Comparison of ENCODE assay signal across 1 cellular context in genomic region chr6:110814488-110815259, GRCh38.
TF ChIP-seq lines count a peak whose summit lies in the region.

No MANE protein-coding gene starts in this region.

TF ChIP-seq in K562, 482 proteins besides CTCF, POLR2A, EP300 and RAD21 (continued from another document and continues in another):
- TF ChIP-seq MAFF (IDR thresholded peaks at IDR 0.05; ENCODE audit: low read length) (no peak), FOXP1 (CRISPR knock-in tag; IDR thresholded peaks at IDR 0.05) (no peak), ZFPM2 (CRISPR knock-in tag; IDR thresholded peaks at IDR 0.05) (no peak), EGR1 (conservative IDR thresholded peaks at IDR 0.05) (peak; percentile 84), L3MBTL2 (IDR thresholded peaks at IDR 0.05) (no peak), ZBTB43 (CRISPR knock-in tag; IDR thresholded peaks at IDR 0.05) (no peak), VEZF1 (CRISPR knock-in tag; IDR thresholded peaks at IDR 0.05) (peak; percentile 98), GTF2E2 (tag; IDR thresholded peaks at IDR 0.05) (peak; percentile 95), XRCC3 (IDR thresholded peaks at IDR 0.05) (no peak), ZBED1 (IDR thresholded peaks at IDR 0.05) (0 out of 2 replicates have a peak, but pooled peaks have one; percentile 12), NKRF (IDR thresholded peaks at IDR 0.05; ENCODE audit: borderline replicate concordance) (peak; percentile 64; the same call in 1 of the 2 replicates), CBX8 (IDR thresholded peaks at IDR 0.05; ENCODE audit: borderline replicate concordance, extremely low read depth, low read depth, low read length, poor library complexity, severe bottlenecking) (no peak), TEAD1 (CRISPR knock-in tag; IDR thresholded peaks at IDR 0.05) (0 out of 4 replicates have a peak, but pooled peaks of 1 of the 2 experiments have one; percentile 40), RBM14 (IDR thresholded peaks at IDR 0.05; ENCODE audit: borderline replicate concordance, insufficient read depth, low read depth, low read length) (no peak), TGIF2 (CRISPR knock-in tag; IDR thresholded peaks at IDR 0.05) (peak; percentile 62; the same call in 1 of the 2 replicates), CREM (IDR thresholded peaks at IDR 0.05; ENCODE audit: low read depth) (0 out of 2 replicates have a peak, but pooled peaks have one; percentile 35), DNMT1 (IDR thresholded peaks at IDR 0.05) (no peak), PYGO2 (tag; IDR thresholded peaks at IDR 0.05) (no peak), PURB (CRISPR knock-in tag; IDR thresholded peaks at IDR 0.05; ENCODE audit: low read depth) (no peak), ATF7 (IDR thresholded peaks at IDR 0.05) (no peak), CCNT2 (IDR thresholded peaks at IDR 0.05; ENCODE audit: borderline replicate concordance, extremely low read depth, insufficient read length, low read depth, low read length) (no peak), CTBP1 (IDR thresholded peaks at IDR 0.05; ENCODE audit: borderline replicate concordance) (no peak; the same call in 1 of the 2 replicates), TAL1 (IDR thresholded peaks at IDR 0.05) (no peak), ATF1 (CRISPR knock-in tag; IDR thresholded peaks at IDR 0.05) (no peak), ATF1 (tag; IDR thresholded peaks at IDR 0.05) (peak; percentile 60), NCOA6 (IDR thresholded peaks at IDR 0.05) (peak; percentile 70), GABPB1 (CRISPR knock-in tag; IDR thresholded peaks at IDR 0.05) (peak; percentile 40; the same call in 1 of the 2 replicates), NFIC (IDR thresholded peaks at IDR 0.05) (peak; percentile 42; the same call in 1 of the 2 replicates), CTCFL (IDR thresholded peaks at IDR 0.05; ENCODE audit: borderline replicate concordance, insufficient read depth, low read depth, low read length, poor library complexity, severe bottlenecking) (no peak), ZNF584 (CRISPR knock-in tag; IDR thresholded peaks at IDR 0.05; ENCODE audit: low read depth) (peak; percentile 32; the same call in 1 of the 2 replicates), E2F6 (IDR thresholded peaks at IDR 0.05; ENCODE audit: borderline replicate concordance in 1 of 2, extremely low read depth in 1 of 2, insufficient read depth in 1 of 2, insufficient read length in 1 of 2, low read depth in 1 of 2, low read length in 1 of 2, poor library complexity in 1 of 2, severe bottlenecking in 1 of 2) (peak in 1 of 2 experiments; percentile 52), CAMTA2 (CRISPR knock-in tag; conservative IDR thresholded peaks at IDR 0.05) (no peak), CBFA2T2 (conservative IDR thresholded peaks at IDR 0.05) (no peak), ETV6 (IDR thresholded peaks at IDR 0.05; ENCODE audit: borderline replicate concordance in 1 of 2, low read depth in 2 of 2, low read length in 1 of 2) (0 out of 4 replicates have a peak, but pooled peaks of 1 of the 2 experiments have one; percentile 20), ETV6 (CRISPR knock-in tag; IDR thresholded peaks at IDR 0.05; ENCODE audit: borderline replicate concordance) (no peak), ZC3H8 (IDR thresholded peaks at IDR 0.05) (no peak), LCOR (CRISPR knock-in tag; IDR thresholded peaks at IDR 0.05) (0 out of 2 replicates have a peak, but pooled peaks have one; percentile 4), GATAD2A (IDR thresholded peaks at IDR 0.05) (no peak), NONO (IDR thresholded peaks at IDR 0.05; ENCODE audit: low read depth in 2 of 2, low read length in 1 of 2) (0 out of 4 replicates have a peak, but pooled peaks of 1 of the 2 experiments have one; percentile 1), ELK3 (CRISPR knock-in tag; IDR thresholded peaks at IDR 0.05) (no peak), PHB (CRISPR knock-in tag; IDR thresholded peaks at IDR 0.05) (no peak)
- TF ChIP-seq, protein P1, sequence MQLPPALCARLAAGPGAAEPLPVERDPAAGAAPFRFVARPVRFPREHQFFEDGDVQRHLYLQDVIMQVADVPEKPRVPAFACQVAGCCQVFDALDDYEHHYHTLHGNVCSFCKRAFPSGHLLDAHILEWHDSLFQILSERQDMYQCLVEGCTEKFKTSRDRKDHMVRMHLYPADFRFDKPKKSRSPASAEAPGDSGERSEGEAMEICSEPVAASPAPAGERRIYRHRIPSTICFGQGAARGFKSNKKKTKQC (CRISPR knock-in tag; IDR thresholded peaks at IDR 0.05), result 0 out of 2 replicates have a peak, but pooled peaks have one; percentile 60
- TF ChIP-seq, protein P2, sequence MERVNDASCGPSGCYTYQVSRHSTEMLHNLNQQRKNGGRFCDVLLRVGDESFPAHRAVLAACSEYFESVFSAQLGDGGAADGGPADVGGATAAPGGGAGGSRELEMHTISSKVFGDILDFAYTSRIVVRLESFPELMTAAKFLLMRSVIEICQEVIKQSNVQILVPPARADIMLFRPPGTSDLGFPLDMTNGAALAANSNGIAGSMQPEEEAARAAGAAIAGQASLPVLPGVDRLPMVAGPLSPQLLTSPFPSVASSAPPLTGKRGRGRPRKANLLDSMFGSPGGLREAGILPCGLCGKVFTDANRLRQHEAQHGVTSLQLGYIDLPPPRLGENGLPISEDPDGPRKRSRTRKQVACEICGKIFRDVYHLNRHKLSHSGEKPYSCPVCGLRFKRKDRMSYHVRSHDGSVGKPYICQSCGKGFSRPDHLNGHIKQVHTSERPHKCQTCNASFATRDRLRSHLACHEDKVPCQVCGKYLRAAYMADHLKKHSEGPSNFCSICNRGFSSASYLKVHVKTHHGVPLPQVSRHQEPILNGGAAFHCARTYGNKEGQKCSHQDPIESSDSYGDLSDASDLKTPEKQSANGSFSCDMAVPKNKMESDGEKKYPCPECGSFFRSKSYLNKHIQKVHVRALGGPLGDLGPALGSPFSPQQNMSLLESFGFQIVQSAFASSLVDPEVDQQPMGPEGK (CRISPR knock-in tag; IDR thresholded peaks at IDR 0.05; ENCODE audit: borderline replicate concordance), result no peak
- TF ChIP-seq, protein P3, sequence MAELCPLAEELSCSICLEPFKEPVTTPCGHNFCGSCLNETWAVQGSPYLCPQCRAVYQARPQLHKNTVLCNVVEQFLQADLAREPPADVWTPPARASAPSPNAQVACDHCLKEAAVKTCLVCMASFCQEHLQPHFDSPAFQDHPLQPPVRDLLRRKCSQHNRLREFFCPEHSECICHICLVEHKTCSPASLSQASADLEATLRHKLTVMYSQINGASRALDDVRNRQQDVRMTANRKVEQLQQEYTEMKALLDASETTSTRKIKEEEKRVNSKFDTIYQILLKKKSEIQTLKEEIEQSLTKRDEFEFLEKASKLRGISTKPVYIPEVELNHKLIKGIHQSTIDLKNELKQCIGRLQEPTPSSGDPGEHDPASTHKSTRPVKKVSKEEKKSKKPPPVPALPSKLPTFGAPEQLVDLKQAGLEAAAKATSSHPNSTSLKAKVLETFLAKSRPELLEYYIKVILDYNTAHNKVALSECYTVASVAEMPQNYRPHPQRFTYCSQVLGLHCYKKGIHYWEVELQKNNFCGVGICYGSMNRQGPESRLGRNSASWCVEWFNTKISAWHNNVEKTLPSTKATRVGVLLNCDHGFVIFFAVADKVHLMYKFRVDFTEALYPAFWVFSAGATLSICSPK (IDR thresholded peaks at IDR 0.05; ENCODE audit: borderline replicate concordance), result no peak
- TF ChIP-seq, protein P4, sequence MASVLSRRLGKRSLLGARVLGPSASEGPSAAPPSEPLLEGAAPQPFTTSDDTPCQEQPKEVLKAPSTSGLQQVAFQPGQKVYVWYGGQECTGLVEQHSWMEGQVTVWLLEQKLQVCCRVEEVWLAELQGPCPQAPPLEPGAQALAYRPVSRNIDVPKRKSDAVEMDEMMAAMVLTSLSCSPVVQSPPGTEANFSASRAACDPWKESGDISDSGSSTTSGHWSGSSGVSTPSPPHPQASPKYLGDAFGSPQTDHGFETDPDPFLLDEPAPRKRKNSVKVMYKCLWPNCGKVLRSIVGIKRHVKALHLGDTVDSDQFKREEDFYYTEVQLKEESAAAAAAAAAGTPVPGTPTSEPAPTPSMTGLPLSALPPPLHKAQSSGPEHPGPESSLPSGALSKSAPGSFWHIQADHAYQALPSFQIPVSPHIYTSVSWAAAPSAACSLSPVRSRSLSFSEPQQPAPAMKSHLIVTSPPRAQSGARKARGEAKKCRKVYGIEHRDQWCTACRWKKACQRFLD (CRISPR knock-in tag; IDR thresholded peaks at IDR 0.05), result 0 out of 2 replicates have a peak, but pooled peaks have one; percentile 51
- TF ChIP-seq, protein P5, sequence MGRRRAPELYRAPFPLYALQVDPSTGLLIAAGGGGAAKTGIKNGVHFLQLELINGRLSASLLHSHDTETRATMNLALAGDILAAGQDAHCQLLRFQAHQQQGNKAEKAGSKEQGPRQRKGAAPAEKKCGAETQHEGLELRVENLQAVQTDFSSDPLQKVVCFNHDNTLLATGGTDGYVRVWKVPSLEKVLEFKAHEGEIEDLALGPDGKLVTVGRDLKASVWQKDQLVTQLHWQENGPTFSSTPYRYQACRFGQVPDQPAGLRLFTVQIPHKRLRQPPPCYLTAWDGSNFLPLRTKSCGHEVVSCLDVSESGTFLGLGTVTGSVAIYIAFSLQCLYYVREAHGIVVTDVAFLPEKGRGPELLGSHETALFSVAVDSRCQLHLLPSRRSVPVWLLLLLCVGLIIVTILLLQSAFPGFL (CRISPR knock-in tag; IDR thresholded peaks at IDR 0.05), result no peak
- TF ChIP-seq, protein P6, sequence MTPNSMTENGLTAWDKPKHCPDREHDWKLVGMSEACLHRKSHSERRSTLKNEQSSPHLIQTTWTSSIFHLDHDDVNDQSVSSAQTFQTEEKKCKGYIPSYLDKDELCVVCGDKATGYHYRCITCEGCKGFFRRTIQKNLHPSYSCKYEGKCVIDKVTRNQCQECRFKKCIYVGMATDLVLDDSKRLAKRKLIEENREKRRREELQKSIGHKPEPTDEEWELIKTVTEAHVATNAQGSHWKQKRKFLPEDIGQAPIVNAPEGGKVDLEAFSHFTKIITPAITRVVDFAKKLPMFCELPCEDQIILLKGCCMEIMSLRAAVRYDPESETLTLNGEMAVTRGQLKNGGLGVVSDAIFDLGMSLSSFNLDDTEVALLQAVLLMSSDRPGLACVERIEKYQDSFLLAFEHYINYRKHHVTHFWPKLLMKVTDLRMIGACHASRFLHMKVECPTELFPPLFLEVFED (CRISPR knock-in tag; conservative IDR thresholded peaks at IDR 0.05), result no peak
